ENCODE assay signal across 10 cellular contexts in the genomic region with DNA sequence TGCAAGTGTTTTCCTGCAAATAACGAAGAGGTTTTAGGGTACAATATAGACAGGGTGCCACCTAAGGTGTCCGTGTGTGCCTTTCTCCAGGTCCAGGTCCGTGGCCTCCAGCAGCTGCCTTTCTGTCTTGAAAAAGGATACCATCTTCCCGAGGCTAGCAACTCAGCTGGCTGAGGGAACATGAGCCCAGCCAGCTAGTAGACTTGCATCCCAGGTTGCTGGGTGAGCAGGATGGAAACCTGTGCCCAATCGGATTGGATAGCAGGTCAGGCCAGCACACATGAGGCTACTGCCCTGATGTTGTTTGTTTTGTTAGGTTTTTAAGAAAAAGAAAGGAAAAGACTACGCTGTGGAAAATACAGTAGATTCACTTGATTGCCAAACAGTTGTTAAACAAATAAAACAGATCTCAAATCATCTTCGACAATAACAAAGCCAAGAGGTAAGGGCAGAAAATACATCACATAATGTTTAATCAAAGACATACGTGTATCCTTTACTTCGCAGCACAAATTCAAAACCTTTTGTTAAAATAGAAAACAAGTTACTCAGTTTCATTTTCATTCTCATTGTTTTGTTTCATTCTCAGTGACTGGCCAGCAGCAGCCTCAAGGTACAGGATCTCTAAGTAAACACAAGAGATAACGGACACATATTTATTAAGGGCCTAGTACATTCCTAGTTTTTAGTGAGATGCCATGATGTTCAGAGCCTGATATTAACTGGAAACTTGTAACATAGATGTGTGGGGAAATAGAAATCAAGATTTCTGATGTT.
DNase-seq lines count a peak whose midpoint lies in the region; ATAC-seq and TF ChIP-seq lines count a peak whose summit lies in the region.
"Had no signal": no experiment of that assay in that cellular context is flagged by ENCODE, and none has a peak within 500 bp of the region (broad histone marks: within the 10 kb centered on the region; RNA-seq: fewer than 3 reads in every experiment).

No MANE protein-coding gene starts in this region.

- no peak overlapping the region for H2AK5ac ChIP-seq in mesendoderm (ENCODE audit: low read length)

- H3K9me3 ChIP-seq in fibroblast of lung (ENCODE audit: control insufficient read depth, insufficient read depth, low read depth, low read length): no peaks in the 10 kb centered on the region
- H3K9me3 ChIP-seq: BE2C had no signal

- H3K79me2 ChIP-seq in KMS-11 (ENCODE audit: insufficient read depth, low read depth) (no peaks in the 10 kb centered on the region), fibroblast of lung (ENCODE audit: control insufficient read depth, insufficient read depth, low read length) (no peaks in the 10 kb centered on the region), mesendoderm (ENCODE audit: control insufficient read depth, insufficient read depth, low read length) (no peaks in the 10 kb centered on the region)

- H3K9ac ChIP-seq in KMS-11 (peak overlapping the region; percentile 77), fibroblast of lung (ENCODE audit: insufficient read depth, low read length) (peak overlapping the region; percentile 34), mesendoderm (ENCODE audit: low read length) (no peak overlapping the region)

- H3K36me3 ChIP-seq in KMS-11 (ENCODE audit: insufficient read depth) (no peaks in the 10 kb centered on the region), fibroblast of lung (ENCODE audit: control insufficient read depth, insufficient read depth, low read length) (no peaks in the 10 kb centered on the region), mesendoderm (ENCODE audit: control insufficient read depth, insufficient read depth, low read length) (no peaks in the 10 kb centered on the region)
- H3K36me3 ChIP-seq: BE2C had no signal

- no CpG with 5 or more reads among the region's 10 CpGs for WGBS in mesendoderm (ENCODE audit: extremely low coverage, insufficient coverage, low lambda C conversion rate)

- TF ChIP-seq CTCF in KMS-11 (conservative IDR thresholded peaks at IDR 0.05; ENCODE audit: low read depth, low read length) (no peak), fibroblast of lung (conservative IDR thresholded peaks at IDR 0.05 in 1 of 2, IDR thresholded peaks at IDR 0.05 in 1 of 2; ENCODE audit: low read depth in 1 of 2, low read length in 2 of 2) (no peak)

- H4K8ac ChIP-seq in mesendoderm (ENCODE audit: low read depth, low read length): no peak overlapping the region

- H3K4me3 ChIP-seq in KMS-11 (IDR thresholded peaks at IDR 0.05; ENCODE audit: insufficient read depth, low read depth, low read length): no peak overlapping the region
- peak overlapping the region; percentile 3 to 34 (median 26) for H3K4me3 ChIP-seq in fibroblast of lung (replicated peaks in 1 of 4; ENCODE audit: control extremely low read depth in 1 of 4, insufficient read depth in 1 of 4, low read depth in 3 of 4, low read length in 4 of 4)
- no peak overlapping the region for H3K4me3 ChIP-seq in mesendoderm (ENCODE audit: low read length)

- H3K27ac Mint-ChIP-seq in activated CD8-positive, alpha-beta memory T cell treated with anti-CD3 and anti-CD28 coated beads, Interleukin-2, amount 10 ng/mL, durations not matched to agents 7 days and 5 days: peak overlapping the region; percentile 62
- H3K27ac Mint-ChIP-seq in stimulated activated effector memory CD8-positive, alpha-beta T cell treated with anti-CD3 and anti-CD28 coated beads, Interleukin-12 subunit alpha, Interleukin-12 subunit beta, amount 100 ng/mL, for 72 hours: no peak overlapping the region

- no peak overlapping the region for H3K56ac ChIP-seq in mesendoderm (ENCODE audit: low read length)

- H2BK15ac ChIP-seq in mesendoderm (replicated peaks; ENCODE audit: low read depth): no peak overlapping the region

- H3K36me3 Mint-ChIP-seq in activated CD8-positive, alpha-beta memory T cell treated with anti-CD3 and anti-CD28 coated beads, Interleukin-2, amount 10 ng/mL, durations not matched to agents 7 days and 5 days: no peaks in the 10 kb centered on the region
- peaks cover 4% of the 10 kb centered on the region for H3K36me3 Mint-ChIP-seq in stimulated activated effector memory CD8-positive, alpha-beta T cell treated with anti-CD3 and anti-CD28 coated beads, Interleukin-12 subunit alpha, Interleukin-12 subunit beta, amount 100 ng/mL, for 72 hours

- H2BK120ac ChIP-seq in mesendoderm (ENCODE audit: low read depth, low read length): no peak overlapping the region

- DNase-seq in activated CD8-positive, alpha-beta memory T cell treated with anti-CD3 and anti-CD28 coated beads, Interleukin-2, amount 10 ng/mL, durations not matched to agents 7 days and 5 days: no peak
- DNase-seq in activated CD8-positive, alpha-beta memory T cell treated with anti-CD3 and anti-CD28 coated beads, Interleukin-2, amount 50 U/mL, for 48 hours: no peak
- DNase-seq in fibroblast of lung (ENCODE audit: low read depth in 2 of 2) (no peak), DMS153 treated with DMSO at 0.1 percent for 48 hours (lab: John Stamatoyannopoulos, UW; ENCODE audit: unreplicated experiment) (no peak), mesendoderm (no peak)
- DNase-seq in stimulated activated effector memory CD8-positive, alpha-beta T cell treated with anti-CD3 and anti-CD28 coated beads, Interleukin-12 subunit alpha, Interleukin-12 subunit beta, amount 100 ng/mL, for 72 hours (ENCODE audit: low spot score in 2 of 2): no peak
- DNase-seq in activated CD4-positive, alpha-beta T cell treated with anti-CD3 and anti-CD28 coated beads, Interleukin-2, amount 50 U/mL, for 48 hours: no peak
- DNase-seq: BE2C had no signal

- H3K27ac ChIP-seq in KMS-11 (peak overlapping the region; percentile 64), fibroblast of lung (ENCODE audit: insufficient read depth, low read length) (no peak overlapping the region), mesendoderm (ENCODE audit: low read depth, low read length) (no peak overlapping the region)

- peaks cover 46% of the 10 kb centered on the region for H3K4me1 ChIP-seq in KMS-11 (ENCODE audit: low read depth, poor library complexity, severe bottlenecking)
- peaks cover 8% of the 10 kb centered on the region for H3K4me1 ChIP-seq in fibroblast of lung (ENCODE audit: control insufficient read depth, extremely low read depth, insufficient read depth, low read length)
- no peaks in the 10 kb centered on the region for H3K4me1 ChIP-seq in mesendoderm (ENCODE audit: control insufficient read depth, low read depth, low read length)
- H3K4me1 ChIP-seq: BE2C had no signal

- H3K4me1 Mint-ChIP-seq in activated CD8-positive, alpha-beta memory T cell treated with anti-CD3 and anti-CD28 coated beads, Interleukin-2, amount 10 ng/mL, durations not matched to agents 7 days and 5 days: peaks cover 9% of the 10 kb centered on the region
- no peaks in the 10 kb centered on the region for H3K4me1 Mint-ChIP-seq in stimulated activated effector memory CD8-positive, alpha-beta T cell treated with anti-CD3 and anti-CD28 coated beads, Interleukin-12 subunit alpha, Interleukin-12 subunit beta, amount 100 ng/mL, for 72 hours

- H4K5ac ChIP-seq in mesendoderm (ENCODE audit: low read length): no peak overlapping the region

- no peaks in the 10 kb centered on the region for H3K27me3 ChIP-seq in KMS-11 (ENCODE audit: insufficient read depth, low read depth)
- no peaks in the 10 kb centered on the region for H3K27me3 ChIP-seq in fibroblast of lung (ENCODE audit: control insufficient read depth, insufficient read depth, low read length)
- H3K27me3 ChIP-seq in mesendoderm (ENCODE audit: insufficient read depth, low read length, poor library complexity): no peaks in the 10 kb centered on the region
- H3K27me3 ChIP-seq: BE2C had no signal

- H3K4me2 ChIP-seq in KMS-11: peak overlapping the region; percentile 99
- H3K4me2 ChIP-seq in fibroblast of lung (ENCODE audit: extremely low read depth, insufficient read depth, low read length): peak overlapping the region; percentile 67
- H3K4me2 ChIP-seq in mesendoderm (ENCODE audit: low read length): no peak overlapping the region

- no peak overlapping the region for H3K18ac ChIP-seq in mesendoderm (ENCODE audit: low read length)

- H3K23ac ChIP-seq in mesendoderm (ENCODE audit: low read length): no peak overlapping the region

- no peak overlapping the region for H2BK5ac ChIP-seq in mesendoderm (ENCODE audit: low read length)

- H2AFZ ChIP-seq in KMS-11 (ENCODE audit: low read depth) (peak overlapping the region; percentile 90), fibroblast of lung (ENCODE audit: low read length) (peak overlapping the region; percentile 69)

- peak overlapping the region; percentile 57 for H3K4me3 Mint-ChIP-seq in activated CD8-positive, alpha-beta memory T cell treated with anti-CD3 and anti-CD28 coated beads, Interleukin-2, amount 10 ng/mL, durations not matched to agents 7 days and 5 days
- H3K4me3 Mint-ChIP-seq in stimulated activated effector memory CD8-positive, alpha-beta T cell treated with anti-CD3 and anti-CD28 coated beads, Interleukin-12 subunit alpha, Interleukin-12 subunit beta, amount 100 ng/mL, for 72 hours: peak overlapping the region; percentile 21
- H3K4me3 Mint-ChIP-seq: neural crest cell had no signal

- no peak for ATAC-seq in activated CD8-positive, alpha-beta memory T cell treated with anti-CD3 and anti-CD28 coated beads, Interleukin-2, amount 10 ng/mL, durations not matched to agents 7 days and 5 days
- peak; percentile 26 for ATAC-seq in stimulated activated effector memory CD8-positive, alpha-beta T cell treated with anti-CD3 and anti-CD28 coated beads, Interleukin-12 subunit alpha, Interleukin-12 subunit beta, amount 100 ng/mL, for 72 hours

- peaks cover 7% of the 10 kb centered on the region for H3K27me3 Mint-ChIP-seq in activated CD8-positive, alpha-beta memory T cell treated with anti-CD3 and anti-CD28 coated beads, Interleukin-2, amount 10 ng/mL, durations not matched to agents 7 days and 5 days

- CTCF ChIA-PET in activated CD8-positive, alpha-beta memory T cell treated with anti-CD3 and anti-CD28 coated beads, Interleukin-2, amount 10 ng/mL, durations not matched to agents 7 days and 5 days (lab: Charles Lee): no interaction called here

- no peaks in the 10 kb centered on the region for H4K20me1 ChIP-seq in KMS-11 (ENCODE audit: insufficient read depth)
- no peaks in the 10 kb centered on the region for H4K20me1 ChIP-seq in fibroblast of lung (ENCODE audit: control insufficient read depth, extremely low read depth, insufficient read depth, low read length)

- no peak overlapping the region for H3K4ac ChIP-seq in mesendoderm (ENCODE audit: low read depth, low read length)

- no peaks in the 10 kb centered on the region for H3K9me3 Mint-ChIP-seq in activated CD8-positive, alpha-beta memory T cell treated with anti-CD3 and anti-CD28 coated beads, Interleukin-2, amount 10 ng/mL, durations not matched to agents 7 days and 5 days (ENCODE audit: low read depth)
- peaks cover 3% of the 10 kb centered on the region for H3K9me3 Mint-ChIP-seq in stimulated activated effector memory CD8-positive, alpha-beta T cell treated with anti-CD3 and anti-CD28 coated beads, Interleukin-12 subunit alpha, Interleukin-12 subunit beta, amount 100 ng/mL, for 72 hours
- H3K9me3 Mint-ChIP-seq: neural crest cell had no signal

- no peaks in the 10 kb centered on the region for H3K79me1 ChIP-seq in mesendoderm (ENCODE audit: low read length)

Comparison
In these comparisons a context has a peak if more than half of its experiments do, and no peak if none do; other contexts are left out.
1. H3K4me3 ChIP-seq: peak in fibroblast of lung (4 of 4); none in KMS-11 (single experiment) and mesendoderm (single experiment).